ENCODE assay signal across 30 cellular contexts in the genomic region with DNA sequence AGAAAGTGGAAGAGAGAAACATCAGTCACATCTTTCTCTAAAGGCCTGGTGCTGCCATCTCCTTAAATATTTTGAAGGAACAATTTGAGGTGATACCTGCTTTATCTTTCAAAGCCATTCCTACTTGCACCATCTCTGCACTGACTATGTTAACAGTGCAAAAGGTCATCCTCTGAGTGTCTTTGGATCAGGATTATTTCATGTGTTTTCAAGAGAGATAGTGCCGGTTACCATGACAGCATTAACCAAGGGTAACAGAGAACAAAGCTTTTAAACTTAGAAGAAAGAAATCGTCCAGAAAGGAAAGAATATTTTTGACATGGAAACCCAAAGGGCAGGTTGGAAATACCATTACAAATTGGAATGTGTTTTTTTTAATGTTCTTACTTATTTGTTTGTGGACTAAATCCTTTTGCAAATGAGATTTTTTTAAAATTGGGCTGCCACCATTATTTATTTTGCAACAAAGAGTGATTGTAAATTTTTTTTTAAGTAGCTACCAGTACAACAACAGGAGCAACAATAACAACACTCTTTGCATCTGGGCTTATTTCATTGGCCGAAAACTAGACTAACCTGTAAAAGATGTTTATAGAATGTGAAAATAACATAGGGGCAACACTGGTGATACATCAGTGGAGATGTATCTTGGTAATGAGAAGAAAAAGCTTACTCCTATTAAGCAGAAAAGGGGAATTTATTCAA.
"Had no signal": no experiment of that assay in that cellular context is flagged by ENCODE, and none has a peak within 500 bp of the region (broad histone marks: within the 10 kb centered on the region; RNA-seq: fewer than 3 reads in every experiment).

No MANE protein-coding gene starts in this region.

- DNase-seq: activated CD4-positive, alpha-beta T cell treated with anti-CD3 and anti-CD28 coated beads for 36 hours; activated CD4-positive, alpha-beta T cell treated with anti-CD3 and anti-CD28 coated beads, Interleukin-2, amount 10 ng/mL, durations not matched to agents 7 days and 5 days; activated CD4-positive, alpha-beta T cell treated with anti-CD3 and anti-CD28 coated beads, Interleukin-2, amount 50 U/mL, for 48 hours; activated CD8-positive, alpha-beta memory T cell treated with anti-CD3 and anti-CD28 coated beads, Interleukin-2, amount 50 U/mL, for 4 hours; activated CD8-positive, alpha-beta T cell treated with anti-CD3 and anti-CD28 coated beads, Interleukin-2, amount 10 ng/mL, durations not matched to agents 7 days and 5 days; activated gamma-delta T cell treated with Interleukin-2 at 50 U/mL for 16 hours; activated naive CD4-positive, alpha-beta T cell treated with anti-CD3 and anti-CD28 coated beads for 36 hours; activated T-cell treated with anti-CD3 and anti-CD28 coated beads for 4 hours; activated T-cell treated with anti-CD3 and anti-CD28 coated beads, Interleukin-2, amount 50 U/mL, for 4 hours; adrenal gland; NCI-H1105; NCI-H1417 treated with DMSO at 0.1 percent for 48 hours; NCI-H187 treated with DMSO at 0.1 percent for 48 hours; NCI-H2081; NCI-H345; NCI-H524 treated with DMSO at 0.1 percent for 48 hours; PC-3; Peyer's patch; RPMI8226; SHP77 treated with DMSO at 0.1 percent for 48 hours; SK-N-SH had no signal

- H3K4me2 ChIP-seq: SK-N-SH had no signal

- H3K4me1 ChIP-seq: adrenal gland, Peyer's patch, SJSA1 had no signal

- H3K27ac Mint-ChIP-seq: activated CD4-positive, alpha-beta T cell treated with anti-CD3 and anti-CD28 coated beads for 36 hours; activated CD4-positive, alpha-beta T cell treated with anti-CD3 and anti-CD28 coated beads, Interleukin-2, amount 10 ng/mL, durations not matched to agents 7 days and 5 days; activated CD8-positive, alpha-beta T cell treated with anti-CD3 and anti-CD28 coated beads, Interleukin-2, amount 10 ng/mL, durations not matched to agents 7 days and 5 days; activated naive CD4-positive, alpha-beta T cell treated with anti-CD3 and anti-CD28 coated beads for 36 hours; activated naive CD4-positive, alpha-beta T cell treated with anti-CD3 and anti-CD28 coated beads, Interleukin-2, amount 50 U/mL, for 72 hours; activated T-helper 1 cell treated with anti-CD3 and anti-CD28 coated beads, Interleukin-12 subunit alpha, Interleukin-12 subunit beta, Interleukin-2, Interleukin-4 antibody, amounts not matched to agents 30 ng/mL and 10 ng/mL and 1 ng/mL, durations not matched to agents 14 hours and 24 hours and 36 hours; brain; T-helper 1 cell treated with Interleukin-12 subunit alpha and Interleukin-12 subunit beta and Interleukin-4 antibody, amounts not matched to agents 30 μg/mL and 1 μg/mL, for 36 hours; T-helper 2 cell treated with Interferon-gamma antibody and Interleukin-4, amounts not matched to agents 5 μg/mL and 100 μg/mL, for 36 hours; WTC11 had no signal

- H3K27ac ChIP-seq: adrenal gland, Peyer's patch, SJSA1 had no signal

- H3K9me3 Mint-ChIP-seq: activated CD4-positive, alpha-beta T cell treated with anti-CD3 and anti-CD28 coated beads, Interleukin-2, amount 10 ng/mL, durations not matched to agents 7 days and 5 days; activated naive CD4-positive, alpha-beta T cell treated with anti-CD3 and anti-CD28 coated beads for 36 hours; activated naive CD4-positive, alpha-beta T cell treated with anti-CD3 and anti-CD28 coated beads, Interleukin-2, amount 50 U/mL, for 72 hours; activated T-cell treated with anti-CD3 and anti-CD28 coated beads, Interleukin-2, amount 50 U/mL, for 4 hours; activated T-helper 1 cell treated with anti-CD3 and anti-CD28 coated beads, Interleukin-12 subunit alpha, Interleukin-12 subunit beta, Interleukin-2, Interleukin-4 antibody, amounts not matched to agents 30 ng/mL and 10 ng/mL and 1 ng/mL, durations not matched to agents 14 hours and 24 hours and 36 hours; central memory CD8-positive, alpha-beta T cell; T-helper 1 cell treated with Interleukin-12 subunit alpha and Interleukin-12 subunit beta and Interleukin-4 antibody, amounts not matched to agents 30 μg/mL and 1 μg/mL, for 36 hours; T-helper 2 cell treated with Interferon-gamma antibody and Interleukin-4, amounts not matched to agents 5 μg/mL and 100 μg/mL, for 36 hours; WTC11 had no signal

- H3K36me3 Mint-ChIP-seq: activated naive CD4-positive, alpha-beta T cell treated with anti-CD3 and anti-CD28 coated beads, Interleukin-2, amount 50 U/mL, for 72 hours; brain; WTC11 had no signal

- H3K9me3 ChIP-seq: adrenal gland, Peyer's patch, SJSA1, SK-N-SH had no signal

- H3K4me1 Mint-ChIP-seq: activated CD4-positive, alpha-beta T cell treated with anti-CD3 and anti-CD28 coated beads for 36 hours; activated CD4-positive, alpha-beta T cell treated with anti-CD3 and anti-CD28 coated beads, Interleukin-2, amount 10 ng/mL, durations not matched to agents 7 days and 5 days; central memory CD8-positive, alpha-beta T cell had no signal

- H3K27me3 ChIP-seq: adrenal gland, Peyer's patch had no signal

- H3K4me3 Mint-ChIP-seq: activated CD4-positive, alpha-beta T cell treated with anti-CD3 and anti-CD28 coated beads for 36 hours; activated CD4-positive, alpha-beta T cell treated with anti-CD3 and anti-CD28 coated beads, Interleukin-2, amount 10 ng/mL, durations not matched to agents 7 days and 5 days; activated CD8-positive, alpha-beta T cell treated with anti-CD3 and anti-CD28 coated beads, Interleukin-2, amount 10 ng/mL, durations not matched to agents 7 days and 5 days; activated naive CD4-positive, alpha-beta T cell treated with anti-CD3 and anti-CD28 coated beads for 36 hours; activated T-cell treated with anti-CD3 and anti-CD28 coated beads, Interleukin-2, amount 50 U/mL, for 4 hours; activated T-helper 1 cell treated with anti-CD3 and anti-CD28 coated beads, Interleukin-12 subunit alpha, Interleukin-12 subunit beta, Interleukin-2, Interleukin-4 antibody, amounts not matched to agents 30 ng/mL and 10 ng/mL and 1 ng/mL, durations not matched to agents 14 hours and 24 hours and 36 hours; brain; central memory CD8-positive, alpha-beta T cell; T-helper 1 cell treated with Interleukin-12 subunit alpha and Interleukin-12 subunit beta and Interleukin-4 antibody, amounts not matched to agents 30 μg/mL and 1 μg/mL, for 36 hours; T-helper 2 cell treated with Interferon-gamma antibody and Interleukin-4, amounts not matched to agents 5 μg/mL and 100 μg/mL, for 36 hours; WTC11 had no signal

- H3K9me2 ChIP-seq: SK-N-SH had no signal

- H3K36me3 ChIP-seq: adrenal gland, Peyer's patch, SJSA1 had no signal

- H3K27me3 Mint-ChIP-seq: brain had no signal

- H3K4me3 ChIP-seq: adrenal gland, Peyer's patch, SJSA1 had no signal

- ATAC-seq: activated CD4-positive, alpha-beta T cell treated with anti-CD3 and anti-CD28 coated beads for 36 hours; activated CD4-positive, CD25-positive, alpha-beta regulatory T cell treated with anti-CD3 and anti-CD28 coated beads, Interleukin-2, amount 50 U/mL, for 24 hours; activated CD8-positive, alpha-beta T cell treated with anti-CD3 and anti-CD28 coated beads, Interleukin-2, amount 10 ng/mL, durations not matched to agents 7 days and 5 days; activated naive CD4-positive, alpha-beta T cell treated with anti-CD3 and anti-CD28 coated beads, Interleukin-2, amount 50 U/mL, for 72 hours; activated T-cell treated with anti-CD3 and anti-CD28 coated beads, Interleukin-2, amount 50 U/mL, for 4 hours; PC-3; WTC11 had no signal
